In genomic region chr6:79045966-79046365, GRCh38 we compare ENCODE assay signal across 1 cellular context.
A peak's percentile ranks its signal among the peaks of the same experiment; 100 is the strongest.
TF ChIP-seq lines count a peak whose summit lies in the region.

No MANE protein-coding gene starts in this region.

TF ChIP-seq in H1, 55 proteins besides CTCF, POLR2A, EP300 and RAD21:
- TF ChIP-seq SP1 (IDR thresholded peaks at IDR 0.05; ENCODE audit: low read depth, low read length) = 0 out of 2 replicates have a peak, but pooled peaks have one; percentile 33
- no peak for TF ChIP-seq SIN3A (conservative IDR thresholded peaks at IDR 0.05 in 1 of 2, IDR thresholded peaks at IDR 0.05 in 1 of 2; ENCODE audit: low read depth in 1 of 2, low read length in 2 of 2)
